Comparison of ENCODE assay signal across 22 cellular contexts in genomic region chr3:124540550-124541201, GRCh38.
"Had no signal": no experiment of that assay in that cellular context is flagged by ENCODE, and none has a peak within 500 bp of the region (broad histone marks: within the 10 kb centered on the region; RNA-seq: fewer than 3 reads in every experiment).

No MANE protein-coding gene starts in this region.

- H3K9me3 Mint-ChIP-seq: dendritic cell treated with granulocyte-macrophage colony-stimulating factor and Interleukin-4, amounts not matched to agents 40 ng/mL and 50 ng/mL, for 4 days; effector memory CD8-positive, alpha-beta T cell; mesothelial cell of epicardium had no signal

- H3K27ac Mint-ChIP-seq: dendritic cell treated with granulocyte-macrophage colony-stimulating factor and Interleukin-4, amounts not matched to agents 40 ng/mL and 50 ng/mL, for 4 days; effector memory CD8-positive, alpha-beta T cell; endodermal cell; mesothelial cell of epicardium had no signal

- ATAC-seq: effector memory CD8-positive, alpha-beta T cell; esophagus mucosa; gastrocnemius medialis; left lung; lower lobe of right lung; mucosa of descending colon had no signal

- H3K36me3 Mint-ChIP-seq: mesothelial cell of epicardium had no signal

- H3K4me3 ChIP-seq: colonic mucosa, esophagus squamous epithelium, gastrocnemius medialis, left lung, lower lobe of right lung, mucosa of descending colon had no signal

- H3K9me3 ChIP-seq: colonic mucosa, esophagus squamous epithelium, gastrocnemius medialis, left lung, lower lobe of right lung, mucosa of descending colon had no signal

- H3K27ac ChIP-seq: colonic mucosa, epithelial cell of prostate, esophagus squamous epithelium, gastrocnemius medialis, left lung, lower lobe of right lung had no signal

- H3K4me1 ChIP-seq: colonic mucosa, esophagus squamous epithelium, left lung, lower lobe of right lung had no signal

- H3K27me3 ChIP-seq: colonic mucosa, gastrocnemius medialis, left lung had no signal

- DNase-seq: cerebellar nuclear complex; colonic mucosa; cortex of kidney; effector CD8-positive, alpha-beta T cell; effector memory CD8-positive, alpha-beta T cell; endodermal cell; erythroblast; esophagus squamous epithelium; foreskin fibroblast; foreskin melanocyte; gastrocnemius medialis; glutamatergic neuron; head of caudate nucleus; hippocampal formation; left lung; lower lobe of right lung; mesenchymal stem cell; mucosa of descending colon had no signal

- H3K36me3 ChIP-seq: colonic mucosa, esophagus squamous epithelium, gastrocnemius medialis, left lung, lower lobe of right lung had no signal
